ENCODE assay signal across 31 cellular contexts in genomic region chr2:204754898-204755297, GRCh38.
"Had no signal": no experiment of that assay in that cellular context is flagged by ENCODE, and none has a peak within 500 bp of the region (broad histone marks: within the 10 kb centered on the region; RNA-seq: fewer than 3 reads in every experiment).

No MANE protein-coding gene starts in this region.

- H3K9ac ChIP-seq: parathyroid adenoma had no signal

- H3K36me3 Mint-ChIP-seq: naive thymus-derived CD8-positive, alpha-beta T cell; natural killer cell treated with Interleukin-12 subunit alpha and Interleukin-12 subunit beta and Interleukin-15 and Interleukin-18, amount 100 ng/mL, for 72 hours; stimulated activated effector memory CD8-positive, alpha-beta T cell treated with anti-CD3 and anti-CD28 coated beads, Interleukin-12 subunit alpha, Interleukin-12 subunit beta, amount 100 ng/mL, for 72 hours; stimulated activated naive B cell treated with anti-CD40 and anti-IgM and Interleukin-4, amounts not matched to agents 10 μg/mL and 1 μg/mL and 100 μg/mL, for 72 hours had no signal

- H3K9me3 Mint-ChIP-seq: naive thymus-derived CD8-positive, alpha-beta T cell; natural killer cell treated with Interleukin-12 subunit alpha and Interleukin-12 subunit beta and Interleukin-15 and Interleukin-18, amount 100 ng/mL, for 72 hours; nephron progenitor cell; neural crest cell; stimulated activated effector memory CD8-positive, alpha-beta T cell treated with anti-CD3 and anti-CD28 coated beads, Interleukin-12 subunit alpha, Interleukin-12 subunit beta, amount 100 ng/mL, for 72 hours; stimulated activated naive B cell treated with anti-CD40 and anti-IgM and Interleukin-4, amounts not matched to agents 10 μg/mL and 1 μg/mL and 100 μg/mL, for 72 hours; stimulated activated naive CD8-positive, alpha-beta T cell treated with anti-CD3 and anti-CD28 coated beads, Interleukin-15, Interleukin-2, amounts not matched to agents 100 ng/mL and 50 ng/mL, for 24 hours had no signal

- H3K36me3 ChIP-seq: neutrophil, ovary, stomach, thoracic aorta, thyroid gland, tibial nerve, upper lobe of left lung, vagina had no signal

- H3K4me3 Mint-ChIP-seq: naive thymus-derived CD8-positive, alpha-beta T cell; natural killer cell treated with Interleukin-12 subunit alpha and Interleukin-12 subunit beta and Interleukin-15 and Interleukin-18, amount 100 ng/mL, for 72 hours; nephron progenitor cell; neural crest cell; stimulated activated effector memory CD8-positive, alpha-beta T cell treated with anti-CD3 and anti-CD28 coated beads, Interleukin-12 subunit alpha, Interleukin-12 subunit beta, amount 100 ng/mL, for 72 hours; stimulated activated naive B cell treated with anti-CD40 and anti-IgM and Interleukin-4, amounts not matched to agents 10 μg/mL and 1 μg/mL and 100 μg/mL, for 72 hours; stimulated activated naive CD8-positive, alpha-beta T cell treated with anti-CD3 and anti-CD28 coated beads, Interleukin-15, Interleukin-2, amounts not matched to agents 100 ng/mL and 50 ng/mL, for 24 hours had no signal

- ATAC-seq: naive thymus-derived CD8-positive, alpha-beta T cell; natural killer cell treated with Interleukin-12 subunit alpha and Interleukin-12 subunit beta and Interleukin-15 and Interleukin-18, amount 100 ng/mL, for 72 hours; psoas muscle; right cardiac atrium; sciatic nerve; stimulated activated effector memory CD8-positive, alpha-beta T cell treated with anti-CD3 and anti-CD28 coated beads, Interleukin-12 subunit alpha, Interleukin-12 subunit beta, amount 100 ng/mL, for 72 hours; stimulated activated naive B cell treated with anti-CD40 and anti-IgM and Interleukin-4, amounts not matched to agents 10 μg/mL and 1 μg/mL and 100 μg/mL, for 72 hours had no signal

- H3K4me2 ChIP-seq: smooth muscle cell had no signal

- DNase-seq: naive thymus-derived CD8-positive, alpha-beta T cell; nephron progenitor cell; nucleus accumbens; ovary; posterior cingulate gyrus; psoas muscle; right cardiac atrium; stimulated activated CD4-positive, alpha-beta T cell treated with anti-CD3 and anti-CD28 coated beads, Interleukin-15, amount 100 ng/mL, for 24 hours; stimulated activated CD4-positive, alpha-beta T cell treated with anti-CD3 and anti-CD28 coated beads, Interleukin-2, amount 100 ng/mL, for 24 hours; stimulated activated CD4-positive, alpha-beta T cell treated with anti-CD3 and anti-CD28 coated beads, Interleukin-2, amount 100 ng/mL, for 48 hours; stimulated activated CD4-positive, alpha-beta T cell treated with anti-CD3 and anti-CD28 coated beads, Interleukin-4, amount 100 ng/mL, for 24 hours; stimulated activated naive B cell treated with anti-CD40 and anti-IgM and Interleukin-4, amounts not matched to agents 10 μg/mL and 1 μg/mL and 100 μg/mL, for 72 hours; stimulated activated naive CD4-positive, alpha-beta T cell treated with Interleukin-2 at 50 U/mL for 16 hours; stomach; thyroid gland; trophoblast cell; upper lobe of left lung had no signal

- H3K4me1 ChIP-seq: parathyroid adenoma, psoas muscle, thyroid gland, tibial nerve, upper lobe of left lung, vagina had no signal

- H3K4me3 ChIP-seq: ovary, psoas muscle, skin epidermis, smooth muscle cell, stomach, thoracic aorta, thyroid gland, tibial nerve, upper lobe of left lung, vagina had no signal

- H2AFZ ChIP-seq: parathyroid adenoma had no signal

- H3K9me3 ChIP-seq: neutrophil, ovary, psoas muscle, stomach, thoracic aorta, thyroid gland, tibial nerve, upper lobe of left lung, vagina had no signal

- H3K27me3 ChIP-seq: neutrophil, ovary, stomach, thyroid gland, tibial nerve, upper lobe of left lung, vagina had no signal

- H3K4me1 Mint-ChIP-seq: nephron progenitor cell; neural crest cell; stimulated activated effector memory CD8-positive, alpha-beta T cell treated with anti-CD3 and anti-CD28 coated beads, Interleukin-12 subunit alpha, Interleukin-12 subunit beta, amount 100 ng/mL, for 72 hours; stimulated activated naive B cell treated with anti-CD40 and anti-IgM and Interleukin-4, amounts not matched to agents 10 μg/mL and 1 μg/mL and 100 μg/mL, for 72 hours had no signal

- H3K27ac Mint-ChIP-seq: naive thymus-derived CD8-positive, alpha-beta T cell; natural killer cell treated with Interleukin-12 subunit alpha and Interleukin-12 subunit beta and Interleukin-15 and Interleukin-18, amount 100 ng/mL, for 72 hours; nephron progenitor cell; progenitor cell of endocrine pancreas; stimulated activated effector memory CD8-positive, alpha-beta T cell treated with anti-CD3 and anti-CD28 coated beads, Interleukin-12 subunit alpha, Interleukin-12 subunit beta, amount 100 ng/mL, for 72 hours; stimulated activated naive B cell treated with anti-CD40 and anti-IgM and Interleukin-4, amounts not matched to agents 10 μg/mL and 1 μg/mL and 100 μg/mL, for 72 hours; stimulated activated naive CD8-positive, alpha-beta T cell treated with anti-CD3 and anti-CD28 coated beads, Interleukin-15, Interleukin-2, amounts not matched to agents 100 ng/mL and 50 ng/mL, for 24 hours had no signal

- H3K27ac ChIP-seq: neutrophil, ovary, parathyroid adenoma, psoas muscle, skin epidermis, stomach, thoracic aorta, thyroid gland, upper lobe of left lung, vagina had no signal

- FAIRE-seq: urothelium cell line had no signal

- H3K27me3 Mint-ChIP-seq: naive thymus-derived CD8-positive, alpha-beta T cell; natural killer cell treated with Interleukin-12 subunit alpha and Interleukin-12 subunit beta and Interleukin-15 and Interleukin-18, amount 100 ng/mL, for 72 hours; progenitor cell of endocrine pancreas; stimulated activated naive B cell treated with anti-CD40 and anti-IgM and Interleukin-4, amounts not matched to agents 10 μg/mL and 1 μg/mL and 100 μg/mL, for 72 hours; stimulated activated naive CD8-positive, alpha-beta T cell treated with anti-CD3 and anti-CD28 coated beads, Interleukin-15, Interleukin-2, amounts not matched to agents 100 ng/mL and 50 ng/mL, for 24 hours had no signal
